In the genomic region with DNA sequence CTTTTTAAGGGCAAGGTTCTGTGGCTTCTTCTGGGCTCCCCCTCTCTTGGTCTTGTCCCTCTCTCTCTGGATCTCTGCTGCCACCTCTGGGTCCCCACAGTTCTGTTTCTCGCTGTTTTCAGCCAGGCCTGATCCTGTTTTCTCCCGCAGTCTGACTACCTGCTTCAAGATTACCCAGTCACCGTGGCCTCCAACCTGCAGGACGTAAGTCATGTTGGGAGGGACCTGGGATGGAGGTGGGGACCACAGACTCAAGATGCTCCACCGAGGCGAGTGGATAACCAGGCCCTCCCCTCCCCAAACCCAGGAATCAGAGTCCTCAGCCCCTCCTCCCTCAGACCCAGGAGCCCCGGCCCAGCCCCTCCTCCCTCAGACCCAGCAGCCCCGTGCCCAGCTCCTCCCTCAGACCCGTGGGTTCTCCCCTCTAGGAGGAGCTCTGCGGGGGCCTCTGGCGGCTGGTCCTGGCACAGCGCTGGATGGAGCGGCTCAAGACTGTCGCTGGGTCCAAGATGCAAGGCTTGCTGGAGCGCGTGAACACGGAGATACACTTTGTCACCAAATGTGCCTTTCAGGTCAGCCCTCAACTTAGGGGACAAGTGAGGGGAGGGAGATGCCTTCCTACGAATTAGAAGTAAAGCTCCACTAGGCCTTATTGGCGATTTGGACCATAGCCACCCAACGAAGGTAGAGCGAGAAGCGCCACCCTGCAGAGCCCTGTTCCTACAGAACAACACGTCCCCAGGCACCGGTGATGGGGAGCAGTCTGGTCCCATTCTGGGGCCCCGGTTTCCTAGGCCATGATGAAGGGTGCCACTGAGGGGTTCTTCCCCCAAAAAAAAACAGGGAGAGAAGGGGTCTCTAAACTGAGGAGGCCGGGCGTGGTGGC, we compare ENCODE assay signal across 1 cellular context.
TF ChIP-seq lines count a peak whose summit lies in the region.

No MANE protein-coding gene starts in this region.

TF ChIP-seq in K562, 482 proteins besides CTCF, POLR2A, EP300 and RAD21 (continued from another document):
- TF ChIP-seq, protein P1, sequence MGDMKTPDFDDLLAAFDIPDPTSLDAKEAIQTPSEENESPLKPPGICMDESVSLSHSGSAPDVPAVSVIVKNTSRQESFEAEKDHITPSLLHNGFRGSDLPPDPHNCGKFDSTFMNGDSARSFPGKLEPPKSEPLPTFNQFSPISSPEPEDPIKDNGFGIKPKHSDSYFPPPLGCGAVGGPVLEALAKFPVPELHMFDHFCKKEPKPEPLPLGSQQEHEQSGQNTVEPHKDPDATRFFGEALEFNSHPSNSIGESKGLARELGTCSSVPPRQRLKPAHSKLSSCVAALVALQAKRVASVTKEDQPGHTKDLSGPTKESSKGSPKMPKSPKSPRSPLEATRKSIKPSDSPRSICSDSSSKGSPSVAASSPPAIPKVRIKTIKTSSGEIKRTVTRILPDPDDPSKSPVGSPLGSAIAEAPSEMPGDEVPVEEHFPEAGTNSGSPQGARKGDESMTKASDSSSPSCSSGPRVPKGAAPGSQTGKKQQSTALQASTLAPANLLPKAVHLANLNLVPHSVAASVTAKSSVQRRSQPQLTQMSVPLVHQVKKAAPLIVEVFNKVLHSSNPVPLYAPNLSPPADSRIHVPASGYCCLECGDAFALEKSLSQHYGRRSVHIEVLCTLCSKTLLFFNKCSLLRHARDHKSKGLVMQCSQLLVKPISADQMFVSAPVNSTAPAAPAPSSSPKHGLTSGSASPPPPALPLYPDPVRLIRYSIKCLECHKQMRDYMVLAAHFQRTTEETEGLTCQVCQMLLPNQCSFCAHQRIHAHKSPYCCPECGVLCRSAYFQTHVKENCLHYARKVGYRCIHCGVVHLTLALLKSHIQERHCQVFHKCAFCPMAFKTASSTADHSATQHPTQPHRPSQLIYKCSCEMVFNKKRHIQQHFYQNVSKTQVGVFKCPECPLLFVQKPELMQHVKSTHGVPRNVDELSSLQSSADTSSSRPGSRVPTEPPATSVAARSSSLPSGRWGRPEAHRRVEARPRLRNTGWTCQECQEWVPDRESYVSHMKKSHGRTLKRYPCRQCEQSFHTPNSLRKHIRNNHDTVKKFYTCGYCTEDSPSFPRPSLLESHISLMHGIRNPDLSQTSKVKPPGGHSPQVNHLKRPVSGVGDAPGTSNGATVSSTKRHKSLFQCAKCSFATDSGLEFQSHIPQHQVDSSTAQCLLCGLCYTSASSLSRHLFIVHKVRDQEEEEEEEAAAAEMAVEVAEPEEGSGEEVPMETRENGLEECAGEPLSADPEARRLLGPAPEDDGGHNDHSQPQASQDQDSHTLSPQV (IDR thresholded peaks at IDR 0.05) = no peak
- TF ChIP-seq THRAP3 (IDR thresholded peaks at IDR 0.05; ENCODE audit: borderline replicate concordance) = no peak
- no peak for TF ChIP-seq ZZZ3 (IDR thresholded peaks at IDR 0.05)
- no peak for TF ChIP-seq RFX5 (IDR thresholded peaks at IDR 0.05; ENCODE audit: low read depth, low read length)
- TF ChIP-seq HDAC2 (IDR thresholded peaks at IDR 0.05) = no peak
- TF ChIP-seq, protein P2, sequence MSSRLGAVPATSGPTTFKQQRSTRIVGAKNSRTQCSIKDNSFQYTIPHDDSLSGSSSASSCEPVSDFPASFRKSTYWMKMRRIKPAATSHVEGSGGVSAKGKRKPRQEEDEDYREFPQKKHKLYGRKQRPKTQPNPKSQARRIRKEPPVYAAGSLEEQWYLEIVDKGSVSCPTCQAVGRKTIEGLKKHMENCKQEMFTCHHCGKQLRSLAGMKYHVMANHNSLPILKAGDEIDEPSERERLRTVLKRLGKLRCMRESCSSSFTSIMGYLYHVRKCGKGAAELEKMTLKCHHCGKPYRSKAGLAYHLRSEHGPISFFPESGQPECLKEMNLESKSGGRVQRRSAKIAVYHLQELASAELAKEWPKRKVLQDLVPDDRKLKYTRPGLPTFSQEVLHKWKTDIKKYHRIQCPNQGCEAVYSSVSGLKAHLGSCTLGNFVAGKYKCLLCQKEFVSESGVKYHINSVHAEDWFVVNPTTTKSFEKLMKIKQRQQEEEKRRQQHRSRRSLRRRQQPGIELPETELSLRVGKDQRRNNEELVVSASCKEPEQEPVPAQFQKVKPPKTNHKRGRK (tag; IDR thresholded peaks at IDR 0.05) = no peak
- TF ChIP-seq, protein P3, sequence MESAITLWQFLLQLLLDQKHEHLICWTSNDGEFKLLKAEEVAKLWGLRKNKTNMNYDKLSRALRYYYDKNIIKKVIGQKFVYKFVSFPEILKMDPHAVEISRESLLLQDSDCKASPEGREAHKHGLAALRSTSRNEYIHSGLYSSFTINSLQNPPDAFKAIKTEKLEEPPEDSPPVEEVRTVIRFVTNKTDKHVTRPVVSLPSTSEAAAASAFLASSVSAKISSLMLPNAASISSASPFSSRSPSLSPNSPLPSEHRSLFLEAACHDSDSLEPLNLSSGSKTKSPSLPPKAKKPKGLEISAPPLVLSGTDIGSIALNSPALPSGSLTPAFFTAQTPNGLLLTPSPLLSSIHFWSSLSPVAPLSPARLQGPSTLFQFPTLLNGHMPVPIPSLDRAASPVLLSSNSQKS (CRISPR knock-in tag; IDR thresholded peaks at IDR 0.05) = no peak
- TF ChIP-seq, protein P4, sequence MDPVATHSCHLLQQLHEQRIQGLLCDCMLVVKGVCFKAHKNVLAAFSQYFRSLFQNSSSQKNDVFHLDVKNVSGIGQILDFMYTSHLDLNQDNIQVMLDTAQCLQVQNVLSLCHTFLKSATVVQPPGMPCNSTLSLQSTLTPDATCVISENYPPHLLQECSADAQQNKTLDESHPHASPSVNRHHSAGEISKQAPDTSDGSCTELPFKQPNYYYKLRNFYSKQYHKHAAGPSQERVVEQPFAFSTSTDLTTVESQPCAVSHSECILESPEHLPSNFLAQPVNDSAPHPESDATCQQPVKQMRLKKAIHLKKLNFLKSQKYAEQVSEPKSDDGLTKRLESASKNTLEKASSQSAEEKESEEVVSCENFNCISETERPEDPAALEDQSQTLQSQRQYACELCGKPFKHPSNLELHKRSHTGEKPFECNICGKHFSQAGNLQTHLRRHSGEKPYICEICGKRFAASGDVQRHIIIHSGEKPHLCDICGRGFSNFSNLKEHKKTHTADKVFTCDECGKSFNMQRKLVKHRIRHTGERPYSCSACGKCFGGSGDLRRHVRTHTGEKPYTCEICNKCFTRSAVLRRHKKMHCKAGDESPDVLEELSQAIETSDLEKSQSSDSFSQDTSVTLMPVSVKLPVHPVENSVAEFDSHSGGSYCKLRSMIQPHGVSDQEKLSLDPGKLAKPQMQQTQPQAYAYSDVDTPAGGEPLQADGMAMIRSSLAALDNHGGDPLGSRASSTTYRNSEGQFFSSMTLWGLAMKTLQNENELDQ (CRISPR knock-in tag; IDR thresholded peaks at IDR 0.05; ENCODE audit: borderline replicate concordance) = no peak
- TF ChIP-seq, protein P5, sequence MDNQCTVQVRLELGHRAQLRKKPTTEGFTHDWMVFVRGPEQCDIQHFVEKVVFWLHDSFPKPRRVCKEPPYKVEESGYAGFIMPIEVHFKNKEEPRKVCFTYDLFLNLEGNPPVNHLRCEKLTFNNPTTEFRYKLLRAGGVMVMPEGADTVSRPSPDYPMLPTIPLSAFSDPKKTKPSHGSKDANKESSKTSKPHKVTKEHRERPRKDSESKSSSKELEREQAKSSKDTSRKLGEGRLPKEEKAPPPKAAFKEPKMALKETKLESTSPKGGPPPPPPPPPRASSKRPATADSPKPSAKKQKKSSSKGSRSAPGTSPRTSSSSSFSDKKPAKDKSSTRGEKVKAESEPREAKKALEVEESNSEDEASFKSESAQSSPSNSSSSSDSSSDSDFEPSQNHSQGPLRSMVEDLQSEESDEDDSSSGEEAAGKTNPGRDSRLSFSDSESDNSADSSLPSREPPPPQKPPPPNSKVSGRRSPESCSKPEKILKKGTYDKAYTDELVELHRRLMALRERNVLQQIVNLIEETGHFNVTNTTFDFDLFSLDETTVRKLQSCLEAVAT (IDR thresholded peaks at IDR 0.05) = peak in 1 of 2 experiments; percentile 46; a peak in 2 of 4 replicates
- no peak for TF ChIP-seq NEUROD1 (IDR thresholded peaks at IDR 0.05; ENCODE audit: borderline replicate concordance, low read depth, low read length, partially characterized antibody)
- TF ChIP-seq SMC3 (conservative IDR thresholded peaks at IDR 0.05; ENCODE audit: insufficient read depth, low read depth, low read length) = peak; percentile 43
- TF ChIP-seq, protein P6, sequence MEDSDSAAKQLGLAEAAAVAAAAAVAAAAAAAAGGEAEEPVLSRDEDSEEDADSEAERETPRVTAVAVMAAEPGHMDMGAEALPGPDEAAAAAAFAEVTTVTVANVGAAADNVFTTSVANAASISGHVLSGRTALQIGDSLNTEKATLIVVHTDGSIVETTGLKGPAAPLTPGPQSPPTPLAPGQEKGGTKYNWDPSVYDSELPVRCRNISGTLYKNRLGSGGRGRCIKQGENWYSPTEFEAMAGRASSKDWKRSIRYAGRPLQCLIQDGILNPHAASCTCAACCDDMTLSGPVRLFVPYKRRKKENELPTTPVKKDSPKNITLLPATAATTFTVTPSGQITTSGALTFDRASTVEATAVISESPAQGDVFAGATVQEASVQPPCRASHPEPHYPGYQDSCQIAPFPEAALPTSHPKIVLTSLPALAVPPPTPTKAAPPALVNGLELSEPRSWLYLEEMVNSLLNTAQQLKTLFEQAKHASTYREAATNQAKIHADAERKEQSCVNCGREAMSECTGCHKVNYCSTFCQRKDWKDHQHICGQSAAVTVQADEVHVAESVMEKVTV (CRISPR knock-in tag; IDR thresholded peaks at IDR 0.05) = no peak
- TF ChIP-seq, protein P7, sequence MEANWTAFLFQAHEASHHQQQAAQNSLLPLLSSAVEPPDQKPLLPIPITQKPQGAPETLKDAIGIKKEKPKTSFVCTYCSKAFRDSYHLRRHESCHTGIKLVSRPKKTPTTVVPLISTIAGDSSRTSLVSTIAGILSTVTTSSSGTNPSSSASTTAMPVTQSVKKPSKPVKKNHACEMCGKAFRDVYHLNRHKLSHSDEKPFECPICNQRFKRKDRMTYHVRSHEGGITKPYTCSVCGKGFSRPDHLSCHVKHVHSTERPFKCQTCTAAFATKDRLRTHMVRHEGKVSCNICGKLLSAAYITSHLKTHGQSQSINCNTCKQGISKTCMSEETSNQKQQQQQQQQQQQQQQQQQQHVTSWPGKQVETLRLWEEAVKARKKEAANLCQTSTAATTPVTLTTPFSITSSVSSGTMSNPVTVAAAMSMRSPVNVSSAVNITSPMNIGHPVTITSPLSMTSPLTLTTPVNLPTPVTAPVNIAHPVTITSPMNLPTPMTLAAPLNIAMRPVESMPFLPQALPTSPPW (CRISPR knock-in tag; IDR thresholded peaks at IDR 0.05) = 0 out of 2 replicates have a peak, but pooled peaks have one; percentile 17
- no peak for TF ChIP-seq CREB1 (IDR thresholded peaks at IDR 0.05)
- TF ChIP-seq CREB1 (CRISPR knock-in tag; IDR thresholded peaks at IDR 0.05) = no peak
- no peak for TF ChIP-seq TRIM24 (IDR thresholded peaks at IDR 0.05)
- TF ChIP-seq SRSF9 (IDR thresholded peaks at IDR 0.05; ENCODE audit: borderline replicate concordance, low read depth, low read length) = no peak
- peak; percentile 38; the same call in 1 of the 2 replicates for TF ChIP-seq ZNF263 (CRISPR knock-in tag; IDR thresholded peaks at IDR 0.05; ENCODE audit: borderline replicate concordance)
- no peak for TF ChIP-seq ZNF79 (CRISPR knock-in tag; IDR thresholded peaks at IDR 0.05; ENCODE audit: low read depth)
- TF ChIP-seq, protein P8, sequence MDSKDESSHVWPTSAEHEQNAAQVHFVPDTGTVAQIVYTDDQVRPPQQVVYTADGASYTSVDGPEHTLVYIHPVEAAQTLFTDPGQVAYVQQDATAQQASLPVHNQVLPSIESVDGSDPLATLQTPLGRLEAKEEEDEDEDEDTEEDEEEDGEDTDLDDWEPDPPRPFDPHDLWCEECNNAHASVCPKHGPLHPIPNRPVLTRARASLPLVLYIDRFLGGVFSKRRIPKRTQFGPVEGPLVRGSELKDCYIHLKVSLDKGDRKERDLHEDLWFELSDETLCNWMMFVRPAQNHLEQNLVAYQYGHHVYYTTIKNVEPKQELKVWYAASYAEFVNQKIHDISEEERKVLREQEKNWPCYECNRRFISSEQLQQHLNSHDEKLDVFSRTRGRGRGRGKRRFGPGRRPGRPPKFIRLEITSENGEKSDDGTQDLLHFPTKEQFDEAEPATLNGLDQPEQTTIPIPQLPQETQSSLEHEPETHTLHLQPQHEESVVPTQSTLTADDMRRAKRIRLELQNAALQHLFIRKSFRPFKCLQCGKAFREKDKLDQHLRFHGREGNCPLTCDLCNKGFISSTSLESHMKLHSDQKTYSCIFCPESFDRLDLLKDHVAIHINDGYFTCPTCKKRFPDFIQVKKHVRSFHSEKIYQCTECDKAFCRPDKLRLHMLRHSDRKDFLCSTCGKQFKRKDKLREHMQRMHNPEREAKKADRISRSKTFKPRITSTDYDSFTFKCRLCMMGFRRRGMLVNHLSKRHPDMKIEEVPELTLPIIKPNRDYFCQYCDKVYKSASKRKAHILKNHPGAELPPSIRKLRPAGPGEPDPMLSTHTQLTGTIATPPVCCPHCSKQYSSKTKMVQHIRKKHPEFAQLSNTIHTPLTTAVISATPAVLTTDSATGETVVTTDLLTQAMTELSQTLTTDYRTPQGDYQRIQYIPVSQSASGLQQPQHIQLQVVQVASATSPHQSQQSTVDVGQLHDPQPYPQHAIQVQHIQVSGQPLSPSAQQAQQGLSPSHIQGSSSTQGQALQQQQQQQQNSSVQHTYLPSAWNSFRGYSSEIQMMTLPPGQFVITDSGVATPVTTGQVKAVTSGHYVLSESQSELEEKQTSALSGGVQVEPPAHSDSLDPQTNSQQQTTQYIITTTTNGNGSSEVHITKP (IDR thresholded peaks at IDR 0.05; ENCODE audit: partially characterized antibody) = peak; percentile 81
- no peak for TF ChIP-seq ZNF77 (CRISPR knock-in tag; IDR thresholded peaks at IDR 0.05)
